1 cellular context compared by ENCODE assay signal in the genomic region with DNA sequence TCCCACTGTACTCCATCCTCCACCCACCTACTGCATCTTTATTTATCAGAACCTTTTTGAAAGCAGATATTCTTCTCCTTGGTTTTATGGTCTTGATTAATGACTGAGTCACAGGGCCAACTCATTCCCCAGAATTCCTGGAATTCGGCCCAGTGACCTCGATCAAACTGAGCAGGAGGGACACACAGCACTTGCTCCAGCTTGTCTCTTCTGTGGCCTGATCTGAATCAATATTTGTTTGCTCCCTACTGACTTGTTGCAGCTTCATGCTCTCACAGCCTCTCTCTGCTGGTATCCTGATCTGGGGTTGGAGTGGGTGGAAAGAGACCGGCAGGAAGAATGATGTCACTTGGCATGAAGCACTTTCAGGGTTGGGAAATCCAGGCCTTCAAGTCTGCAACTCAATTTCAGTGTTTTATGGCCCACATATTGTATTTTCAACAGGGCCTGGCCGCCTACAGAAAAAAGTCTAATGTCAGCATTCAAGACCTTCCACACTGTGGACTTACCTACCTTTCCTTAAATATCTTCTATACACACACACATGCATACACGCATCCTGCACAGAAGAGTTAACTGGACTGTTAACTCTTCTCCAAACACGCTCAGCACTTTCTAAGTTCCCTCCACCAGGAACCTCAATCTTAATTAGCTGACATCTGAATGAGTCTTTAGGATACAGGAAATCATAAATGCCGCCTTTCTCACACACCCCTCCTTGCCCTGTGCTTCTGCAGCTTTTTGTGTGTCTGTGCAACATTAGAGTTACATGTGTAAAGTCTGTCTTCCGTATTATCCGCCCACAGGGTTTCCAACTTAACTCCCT.
A peak's percentile ranks its signal among the peaks of the same experiment; 100 is the strongest.
TF ChIP-seq lines count a peak whose summit lies in the region.

No MANE protein-coding gene starts in this region.

TF ChIP-seq in HepG2, 621 proteins besides CTCF, POLR2A, EP300 and RAD21 (continued from another document and continues in another):
- TF ChIP-seq, protein P1, sequence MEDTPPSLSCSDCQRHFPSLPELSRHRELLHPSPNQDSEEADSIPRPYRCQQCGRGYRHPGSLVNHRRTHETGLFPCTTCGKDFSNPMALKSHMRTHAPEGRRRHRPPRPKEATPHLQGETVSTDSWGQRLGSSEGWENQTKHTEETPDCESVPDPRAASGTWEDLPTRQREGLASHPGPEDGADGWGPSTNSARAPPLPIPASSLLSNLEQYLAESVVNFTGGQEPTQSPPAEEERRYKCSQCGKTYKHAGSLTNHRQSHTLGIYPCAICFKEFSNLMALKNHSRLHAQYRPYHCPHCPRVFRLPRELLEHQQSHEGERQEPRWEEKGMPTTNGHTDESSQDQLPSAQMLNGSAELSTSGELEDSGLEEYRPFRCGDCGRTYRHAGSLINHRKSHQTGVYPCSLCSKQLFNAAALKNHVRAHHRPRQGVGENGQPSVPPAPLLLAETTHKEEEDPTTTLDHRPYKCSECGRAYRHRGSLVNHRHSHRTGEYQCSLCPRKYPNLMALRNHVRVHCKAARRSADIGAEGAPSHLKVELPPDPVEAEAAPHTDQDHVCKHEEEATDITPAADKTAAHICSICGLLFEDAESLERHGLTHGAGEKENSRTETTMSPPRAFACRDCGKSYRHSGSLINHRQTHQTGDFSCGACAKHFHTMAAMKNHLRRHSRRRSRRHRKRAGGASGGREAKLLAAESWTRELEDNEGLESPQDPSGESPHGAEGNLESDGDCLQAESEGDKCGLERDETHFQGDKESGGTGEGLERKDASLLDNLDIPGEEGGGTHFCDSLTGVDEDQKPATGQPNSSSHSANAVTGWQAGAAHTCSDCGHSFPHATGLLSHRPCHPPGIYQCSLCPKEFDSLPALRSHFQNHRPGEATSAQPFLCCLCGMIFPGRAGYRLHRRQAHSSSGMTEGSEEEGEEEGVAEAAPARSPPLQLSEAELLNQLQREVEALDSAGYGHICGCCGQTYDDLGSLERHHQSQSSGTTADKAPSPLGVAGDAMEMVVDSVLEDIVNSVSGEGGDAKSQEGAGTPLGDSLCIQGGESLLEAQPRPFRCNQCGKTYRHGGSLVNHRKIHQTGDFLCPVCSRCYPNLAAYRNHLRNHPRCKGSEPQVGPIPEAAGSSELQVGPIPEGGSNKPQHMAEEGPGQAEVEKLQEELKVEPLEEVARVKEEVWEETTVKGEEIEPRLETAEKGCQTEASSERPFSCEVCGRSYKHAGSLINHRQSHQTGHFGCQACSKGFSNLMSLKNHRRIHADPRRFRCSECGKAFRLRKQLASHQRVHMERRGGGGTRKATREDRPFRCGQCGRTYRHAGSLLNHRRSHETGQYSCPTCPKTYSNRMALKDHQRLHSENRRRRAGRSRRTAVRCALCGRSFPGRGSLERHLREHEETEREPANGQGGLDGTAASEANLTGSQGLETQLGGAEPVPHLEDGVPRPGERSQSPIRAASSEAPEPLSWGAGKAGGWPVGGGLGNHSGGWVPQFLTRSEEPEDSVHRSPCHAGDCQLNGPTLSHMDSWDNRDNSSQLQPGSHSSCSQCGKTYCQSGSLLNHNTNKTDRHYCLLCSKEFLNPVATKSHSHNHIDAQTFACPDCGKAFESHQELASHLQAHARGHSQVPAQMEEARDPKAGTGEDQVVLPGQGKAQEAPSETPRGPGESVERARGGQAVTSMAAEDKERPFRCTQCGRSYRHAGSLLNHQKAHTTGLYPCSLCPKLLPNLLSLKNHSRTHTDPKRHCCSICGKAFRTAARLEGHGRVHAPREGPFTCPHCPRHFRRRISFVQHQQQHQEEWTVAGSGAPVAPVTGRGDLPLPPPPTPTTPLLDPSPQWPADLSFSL (CRISPR knock-in tag; IDR thresholded peaks at IDR 0.05), result no peak
- TF ChIP-seq, protein P2, sequence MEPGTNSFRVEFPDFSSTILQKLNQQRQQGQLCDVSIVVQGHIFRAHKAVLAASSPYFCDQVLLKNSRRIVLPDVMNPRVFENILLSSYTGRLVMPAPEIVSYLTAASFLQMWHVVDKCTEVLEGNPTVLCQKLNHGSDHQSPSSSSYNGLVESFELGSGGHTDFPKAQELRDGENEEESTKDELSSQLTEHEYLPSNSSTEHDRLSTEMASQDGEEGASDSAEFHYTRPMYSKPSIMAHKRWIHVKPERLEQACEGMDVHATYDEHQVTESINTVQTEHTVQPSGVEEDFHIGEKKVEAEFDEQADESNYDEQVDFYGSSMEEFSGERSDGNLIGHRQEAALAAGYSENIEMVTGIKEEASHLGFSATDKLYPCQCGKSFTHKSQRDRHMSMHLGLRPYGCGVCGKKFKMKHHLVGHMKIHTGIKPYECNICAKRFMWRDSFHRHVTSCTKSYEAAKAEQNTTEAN (CRISPR knock-in tag; conservative IDR thresholded peaks at IDR 0.05), result no peak
- TF ChIP-seq SP4 (CRISPR knock-in tag; IDR thresholded peaks at IDR 0.05) (0 out of 2 replicates have a peak, but pooled peaks have one; percentile 43), ISL2 (CRISPR knock-in tag; IDR thresholded peaks at IDR 0.05) (peak; percentile 90), ZNF468 (CRISPR knock-in tag; IDR thresholded peaks at IDR 0.05) (no peak), ZNF850 (CRISPR knock-in tag; conservative IDR thresholded peaks at IDR 0.05) (no peak), ZNF335 (CRISPR knock-in tag; IDR thresholded peaks at IDR 0.05) (peak; percentile 68; the same call in 1 of the 2 replicates), ZFP36L1 (CRISPR knock-in tag; IDR thresholded peaks at IDR 0.05) (peak; percentile 73; the same call in 1 of the 2 replicates), ZNF24 (IDR thresholded peaks at IDR 0.05) (no peak), STAT5B (CRISPR knock-in tag; IDR thresholded peaks at IDR 0.05) (peak; percentile 61; the same call in 1 of the 2 replicates), GLI4 (CRISPR knock-in tag; IDR thresholded peaks at IDR 0.05; ENCODE audit: borderline replicate concordance) (no peak), NCOA1 (CRISPR knock-in tag; IDR thresholded peaks at IDR 0.05) (0 out of 2 replicates have a peak, but pooled peaks have one; percentile 29), ZNF766 (CRISPR knock-in tag; IDR thresholded peaks at IDR 0.05; ENCODE audit: borderline replicate concordance) (no peak), SOX13 (IDR thresholded peaks at IDR 0.05) (peak; percentile 55; the same call in 1 of the 2 replicates), SOX13 (CRISPR knock-in tag; conservative IDR thresholded peaks at IDR 0.05 in 1 of 2, IDR thresholded peaks at IDR 0.05 in 1 of 2) (peak in 1 of 2 experiments; percentile 80; a peak in 2 of 4 replicates), NR2F2 (IDR thresholded peaks at IDR 0.05; ENCODE audit: borderline replicate concordance, low read depth) (peak; percentile 89), SRF (IDR thresholded peaks at IDR 0.05; ENCODE audit: low read depth, low read length) (no peak), ZNF432 (CRISPR knock-in tag; IDR thresholded peaks at IDR 0.05; ENCODE audit: borderline replicate concordance) (no peak), KLF6 (CRISPR knock-in tag; IDR thresholded peaks at IDR 0.05) (no peak), CBX5 (CRISPR knock-in tag; IDR thresholded peaks at IDR 0.05; ENCODE audit: borderline replicate concordance) (peak; percentile 82; the same call in 1 of the 2 replicates), GPN1 (CRISPR knock-in tag; IDR thresholded peaks at IDR 0.05; ENCODE audit: borderline replicate concordance) (no peak), ZNF839 (CRISPR knock-in tag; IDR thresholded peaks at IDR 0.05; ENCODE audit: borderline replicate concordance) (no peak), IRF2 (CRISPR knock-in tag; IDR thresholded peaks at IDR 0.05) (peak; percentile 68; the same call in 1 of the 2 replicates), TGIF2 (CRISPR knock-in tag; IDR thresholded peaks at IDR 0.05) (peak; percentile 84; the same call in 1 of the 2 replicates), EHMT2 (IDR thresholded peaks at IDR 0.05; ENCODE audit: borderline replicate concordance, low read depth, low read length) (no peak; the same call in 1 of the 2 replicates), KMT2A (CRISPR knock-in tag; IDR thresholded peaks at IDR 0.05) (peak; percentile 62; the same call in 1 of the 2 replicates)
- TF ChIP-seq, protein P3, sequence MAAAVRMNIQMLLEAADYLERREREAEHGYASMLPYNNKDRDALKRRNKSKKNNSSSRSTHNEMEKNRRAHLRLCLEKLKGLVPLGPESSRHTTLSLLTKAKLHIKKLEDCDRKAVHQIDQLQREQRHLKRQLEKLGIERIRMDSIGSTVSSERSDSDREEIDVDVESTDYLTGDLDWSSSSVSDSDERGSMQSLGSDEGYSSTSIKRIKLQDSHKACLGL (CRISPR knock-in tag; IDR thresholded peaks at IDR 0.05), result no peak
- TF ChIP-seq, protein P4, sequence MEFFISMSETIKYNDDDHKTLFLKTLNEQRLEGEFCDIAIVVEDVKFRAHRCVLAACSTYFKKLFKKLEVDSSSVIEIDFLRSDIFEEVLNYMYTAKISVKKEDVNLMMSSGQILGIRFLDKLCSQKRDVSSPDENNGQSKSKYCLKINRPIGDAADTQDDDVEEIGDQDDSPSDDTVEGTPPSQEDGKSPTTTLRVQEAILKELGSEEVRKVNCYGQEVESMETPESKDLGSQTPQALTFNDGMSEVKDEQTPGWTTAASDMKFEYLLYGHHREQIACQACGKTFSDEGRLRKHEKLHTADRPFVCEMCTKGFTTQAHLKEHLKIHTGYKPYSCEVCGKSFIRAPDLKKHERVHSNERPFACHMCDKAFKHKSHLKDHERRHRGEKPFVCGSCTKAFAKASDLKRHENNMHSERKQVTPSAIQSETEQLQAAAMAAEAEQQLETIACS (CRISPR knock-in tag; IDR thresholded peaks at IDR 0.05), result no peak
- TF ChIP-seq, protein P5, sequence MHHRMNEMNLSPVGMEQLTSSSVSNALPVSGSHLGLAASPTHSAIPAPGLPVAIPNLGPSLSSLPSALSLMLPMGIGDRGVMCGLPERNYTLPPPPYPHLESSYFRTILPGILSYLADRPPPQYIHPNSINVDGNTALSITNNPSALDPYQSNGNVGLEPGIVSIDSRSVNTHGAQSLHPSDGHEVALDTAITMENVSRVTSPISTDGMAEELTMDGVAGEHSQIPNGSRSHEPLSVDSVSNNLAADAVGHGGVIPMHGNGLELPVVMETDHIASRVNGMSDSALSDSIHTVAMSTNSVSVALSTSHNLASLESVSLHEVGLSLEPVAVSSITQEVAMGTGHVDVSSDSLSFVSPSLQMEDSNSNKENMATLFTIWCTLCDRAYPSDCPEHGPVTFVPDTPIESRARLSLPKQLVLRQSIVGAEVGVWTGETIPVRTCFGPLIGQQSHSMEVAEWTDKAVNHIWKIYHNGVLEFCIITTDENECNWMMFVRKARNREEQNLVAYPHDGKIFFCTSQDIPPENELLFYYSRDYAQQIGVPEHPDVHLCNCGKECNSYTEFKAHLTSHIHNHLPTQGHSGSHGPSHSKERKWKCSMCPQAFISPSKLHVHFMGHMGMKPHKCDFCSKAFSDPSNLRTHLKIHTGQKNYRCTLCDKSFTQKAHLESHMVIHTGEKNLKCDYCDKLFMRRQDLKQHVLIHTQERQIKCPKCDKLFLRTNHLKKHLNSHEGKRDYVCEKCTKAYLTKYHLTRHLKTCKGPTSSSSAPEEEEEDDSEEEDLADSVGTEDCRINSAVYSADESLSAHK (CRISPR knock-in tag; IDR thresholded peaks at IDR 0.05; ENCODE audit: borderline replicate concordance), result no peak
- TF ChIP-seq, protein P6, sequence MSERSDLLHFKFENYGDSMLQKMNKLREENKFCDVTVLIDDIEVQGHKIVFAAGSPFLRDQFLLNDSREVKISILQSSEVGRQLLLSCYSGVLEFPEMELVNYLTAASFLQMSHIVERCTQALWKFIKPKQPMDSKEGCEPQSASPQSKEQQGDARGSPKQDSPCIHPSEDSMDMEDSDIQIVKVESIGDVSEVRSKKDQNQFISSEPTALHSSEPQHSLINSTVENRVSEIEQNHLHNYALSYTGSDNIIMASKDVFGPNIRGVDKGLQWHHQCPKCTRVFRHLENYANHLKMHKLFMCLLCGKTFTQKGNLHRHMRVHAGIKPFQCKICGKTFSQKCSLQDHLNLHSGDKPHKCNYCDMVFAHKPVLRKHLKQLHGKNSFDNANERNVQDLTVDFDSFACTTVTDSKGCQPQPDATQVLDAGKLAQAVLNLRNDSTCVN (CRISPR knock-in tag; IDR thresholded peaks at IDR 0.05; ENCODE audit: borderline replicate concordance), result no peak
- TF ChIP-seq, protein P7, sequence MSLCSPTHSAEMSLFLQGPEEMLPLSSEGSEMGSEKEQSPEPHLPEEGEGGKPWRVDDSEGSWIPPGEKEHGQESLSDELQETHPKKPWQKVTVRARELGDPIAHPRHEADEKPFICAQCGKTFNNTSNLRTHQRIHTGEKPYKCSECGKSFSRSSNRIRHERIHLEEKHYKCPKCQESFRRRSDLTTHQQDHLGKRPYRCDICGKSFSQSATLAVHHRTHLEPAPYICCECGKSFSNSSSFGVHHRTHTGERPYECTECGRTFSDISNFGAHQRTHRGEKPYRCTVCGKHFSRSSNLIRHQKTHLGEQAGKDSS (CRISPR knock-in tag; IDR thresholded peaks at IDR 0.05; ENCODE audit: borderline replicate concordance, low read depth), result no peak; the same call in 1 of the 2 replicates
- TF ChIP-seq, protein P8, sequence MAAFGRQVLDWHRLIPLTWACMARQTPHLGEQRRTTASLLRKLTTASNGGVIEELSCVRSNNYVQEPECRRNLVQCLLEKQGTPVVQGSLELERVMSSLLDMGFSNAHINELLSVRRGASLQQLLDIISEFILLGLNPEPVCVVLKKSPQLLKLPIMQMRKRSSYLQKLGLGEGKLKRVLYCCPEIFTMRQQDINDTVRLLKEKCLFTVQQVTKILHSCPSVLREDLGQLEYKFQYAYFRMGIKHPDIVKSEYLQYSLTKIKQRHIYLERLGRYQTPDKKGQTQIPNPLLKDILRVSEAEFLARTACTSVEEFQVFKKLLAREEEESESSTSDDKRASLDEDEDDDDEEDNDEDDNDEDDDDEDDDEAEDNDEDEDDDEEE (CRISPR knock-in tag; IDR thresholded peaks at IDR 0.05), result no peak
